Comparison of ENCODE assay signal across 1 cellular context in the genomic region with DNA sequence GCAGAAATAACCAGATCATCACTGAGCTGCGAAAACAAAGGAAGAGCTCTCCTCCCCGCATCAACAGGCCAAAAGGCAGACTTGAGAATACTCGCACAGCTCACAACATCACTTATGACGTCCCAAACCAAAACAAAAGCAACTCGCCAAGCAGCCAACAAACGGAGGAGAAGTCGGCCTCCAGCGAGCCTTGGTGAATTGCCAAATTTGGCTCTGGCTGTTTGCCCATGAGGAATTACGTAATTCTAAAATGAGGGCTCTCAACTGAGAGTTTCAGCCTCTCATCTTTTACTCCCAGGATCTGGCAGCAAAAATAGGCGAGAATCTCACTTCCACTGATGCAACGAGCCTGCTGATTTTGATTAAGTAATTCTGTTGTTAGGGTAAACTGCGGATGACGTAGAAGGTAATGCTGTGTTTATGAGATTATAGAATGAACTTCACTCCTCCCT.
TF ChIP-seq lines count a peak whose summit lies in the region.

No MANE protein-coding gene starts in this region.

TF ChIP-seq in SK-N-SH, 30 proteins besides CTCF, POLR2A, EP300 and RAD21 (continued from another document):
- TF ChIP-seq GABPA (IDR thresholded peaks at IDR 0.05; ENCODE audit: low read depth) = no peak
- no peak for TF ChIP-seq TAF1 (IDR thresholded peaks at IDR 0.05; ENCODE audit: borderline replicate concordance, low read depth, low read length)
